Comparison of ENCODE assay signal across 21 cellular contexts in genomic region chr11:134560066-134560465, GRCh38.
DNase-seq lines count a peak whose midpoint lies in the region; ATAC-seq and TF ChIP-seq lines count a peak whose summit lies in the region.
"Had no signal": no experiment of that assay in that cellular context is flagged by ENCODE, and none has a peak within 500 bp of the region (broad histone marks: within the 10 kb centered on the region; RNA-seq: fewer than 3 reads in every experiment).

No MANE protein-coding gene starts in this region.

- WGBS in lung, 2 donors, result 68 to 78% methylated on average over 6 of the region's 6 CpGs
- 63 to 77% methylated on average over 6 of the region's 6 CpGs for WGBS in testis, 2 donors

- H3K9me3 Mint-ChIP-seq in progenitor cell of endocrine pancreas (ENCODE audit: low read depth), result no peaks in the 10 kb centered on the region
- H3K9me3 Mint-ChIP-seq: nephron had no signal

- intact Hi-C loops in testis (cut with DNase I; ENCODE audit: low total_unique reads), result no loop called here

- no peak for TF ChIP-seq POLR2A in testis (IDR thresholded peaks at IDR 0.05)

- H3K4me3 Mint-ChIP-seq in progenitor cell of endocrine pancreas (ENCODE audit: low read depth), result no peak overlapping the region
- H3K4me3 Mint-ChIP-seq: nephron had no signal

- peaks cover 20% of the 10 kb centered on the region for H3K27me3 Mint-ChIP-seq in progenitor cell of endocrine pancreas

- H3K27me3 ChIP-seq in SJCRH30 (no peaks in the 10 kb centered on the region), lung (ENCODE audit: control insufficient read depth, insufficient read depth) (no peaks in the 10 kb centered on the region), testis (no peaks in the 10 kb centered on the region)
- H3K27me3 ChIP-seq: adrenal gland, gastrocnemius medialis had no signal

- no peaks in the 10 kb centered on the region for H3K36me3 Mint-ChIP-seq in progenitor cell of endocrine pancreas (ENCODE audit: insufficient read depth)

- H3K4me1 Mint-ChIP-seq in progenitor cell of endocrine pancreas (ENCODE audit: low read depth), result no peaks in the 10 kb centered on the region

- H3K4me3 ChIP-seq in SJCRH30, result no peak overlapping the region
- no peak overlapping the region for H3K4me3 ChIP-seq in lung
- no peak overlapping the region for H3K4me3 ChIP-seq in testis
- H3K4me3 ChIP-seq: A549, adrenal gland, gastrocnemius medialis, skin epidermis had no signal

- ATAC-seq in lung (ENCODE audit: insufficient read depth, low FRiP score) (no peak), GM19324 (IDR thresholded peaks at IDR 0.05; ENCODE audit: low FRiP score, unreplicated experiment) (no peak)
- ATAC-seq: A549, gastrocnemius medialis had no signal

- TF ChIP-seq CTCF in lung (IDR thresholded peaks at IDR 0.05; ENCODE audit: control extremely low read depth, extremely low read depth) (no peak), testis (IDR thresholded peaks at IDR 0.05) (no peak), progenitor cell of endocrine pancreas (IDR thresholded peaks at IDR 0.05; ENCODE audit: unreplicated experiment) (no peak)

- H3K27ac ChIP-seq in SJCRH30, result peak overlapping the region; percentile 53; the same call in 1 of the 2 replicates
- no peak overlapping the region for H3K27ac ChIP-seq in lung (ENCODE audit: low read depth in 1 of 2, low read length in 1 of 2)
- no peak overlapping the region for H3K27ac ChIP-seq in testis
- H3K27ac ChIP-seq: A549, adrenal gland, gastrocnemius medialis, skin epidermis had no signal

- H3K4me1 ChIP-seq in SJCRH30 (peaks cover 32% of the 10 kb centered on the region), lung (ENCODE audit: control insufficient read depth in 2 of 2, insufficient read depth in 2 of 2, low read length in 2 of 2) (no peaks in the 10 kb centered on the region), testis (peaks cover 2% of the 10 kb centered on the region)
- H3K4me1 ChIP-seq: A549, adrenal gland, gastrocnemius medialis had no signal

- H3K9me3 ChIP-seq in SJCRH30 (replicated peaks) (no peaks in the 10 kb centered on the region), lung (ENCODE audit: control insufficient read depth in 2 of 2, insufficient read depth in 1 of 2, low read length in 1 of 2) (no peaks in the 10 kb centered on the region), testis (no peaks in the 10 kb centered on the region)
- H3K9me3 ChIP-seq: A549, adrenal gland, gastrocnemius medialis had no signal

- no peak overlapping the region for H3K27ac Mint-ChIP-seq in progenitor cell of endocrine pancreas
- H3K27ac Mint-ChIP-seq: nephron had no signal

- H3K36me3 ChIP-seq in SJCRH30 (no peaks in the 10 kb centered on the region), lung (ENCODE audit: control insufficient read depth in 2 of 2, insufficient read depth in 2 of 2, low read length in 2 of 2) (no peaks in the 10 kb centered on the region), testis (ENCODE audit: low read depth, missing control alignments) (no peaks in the 10 kb centered on the region)
- H3K36me3 ChIP-seq: adrenal gland, gastrocnemius medialis had no signal

- DNase-seq in activated CD8-positive, alpha-beta memory T cell treated with anti-CD3 and anti-CD28 coated beads, Interleukin-2, amount 50 U/mL, for 48 hours, result peak; percentile 22
- no peak for DNase-seq in activated CD8-positive, alpha-beta memory T cell treated with anti-CD3 and anti-CD28 coated beads, Interleukin-2, amount 50 U/mL, for 4 hours
- DNase-seq in SJCRH30 (peak; percentile 48 to 60), lung (ENCODE audit: low spot score) (peak; percentile 25), testis (peak; percentile 10), progenitor cell of endocrine pancreas (ENCODE audit: low spot score, unreplicated experiment) (no peak)
- DNase-seq in stimulated activated CD8-positive, alpha-beta memory T cell treated with anti-CD3 and anti-CD28 coated beads, Interleukin-4, amount 100 ng/mL, for 48 hours, result no peak
- DNase-seq: activated CD4-positive, alpha-beta T cell treated with anti-CD3 and anti-CD28 coated beads for 4 hours; activated gamma-delta T cell; C1 segment of cervical spinal cord; Calu3; gastrocnemius medialis; kidney glomerular epithelial cell; NCI-H1105; NCI-H510A treated with DMSO at 0.1 percent for 48 hours; stimulated activated CD4-positive, alpha-beta T cell treated with anti-CD3 and anti-CD28 coated beads, Interleukin-2, amount 100 ng/mL, for 48 hours had no signal

Comparison
In these comparisons a context has a peak if more than half of its experiments do, and no peak if none do; other contexts are left out.
1. DNase-seq: peak in activated CD8-positive, alpha-beta memory T cell treated with anti-CD3 and anti-CD28 coated beads, Interleukin-2, amount 50 U/mL, for 48 hours (single experiment), SJCRH30 (2 of 2), lung (single experiment) and testis (single experiment); none in activated CD8-positive, alpha-beta memory T cell treated with anti-CD3 and anti-CD28 coated beads, Interleukin-2, amount 50 U/mL, for 4 hours (single experiment), progenitor cell of endocrine pancreas (single experiment) and stimulated activated CD8-positive, alpha-beta memory T cell treated with anti-CD3 and anti-CD28 coated beads, Interleukin-4, amount 100 ng/mL, for 48 hours (single experiment).